8 cellular contexts compared by ENCODE assay signal in the genomic region with DNA sequence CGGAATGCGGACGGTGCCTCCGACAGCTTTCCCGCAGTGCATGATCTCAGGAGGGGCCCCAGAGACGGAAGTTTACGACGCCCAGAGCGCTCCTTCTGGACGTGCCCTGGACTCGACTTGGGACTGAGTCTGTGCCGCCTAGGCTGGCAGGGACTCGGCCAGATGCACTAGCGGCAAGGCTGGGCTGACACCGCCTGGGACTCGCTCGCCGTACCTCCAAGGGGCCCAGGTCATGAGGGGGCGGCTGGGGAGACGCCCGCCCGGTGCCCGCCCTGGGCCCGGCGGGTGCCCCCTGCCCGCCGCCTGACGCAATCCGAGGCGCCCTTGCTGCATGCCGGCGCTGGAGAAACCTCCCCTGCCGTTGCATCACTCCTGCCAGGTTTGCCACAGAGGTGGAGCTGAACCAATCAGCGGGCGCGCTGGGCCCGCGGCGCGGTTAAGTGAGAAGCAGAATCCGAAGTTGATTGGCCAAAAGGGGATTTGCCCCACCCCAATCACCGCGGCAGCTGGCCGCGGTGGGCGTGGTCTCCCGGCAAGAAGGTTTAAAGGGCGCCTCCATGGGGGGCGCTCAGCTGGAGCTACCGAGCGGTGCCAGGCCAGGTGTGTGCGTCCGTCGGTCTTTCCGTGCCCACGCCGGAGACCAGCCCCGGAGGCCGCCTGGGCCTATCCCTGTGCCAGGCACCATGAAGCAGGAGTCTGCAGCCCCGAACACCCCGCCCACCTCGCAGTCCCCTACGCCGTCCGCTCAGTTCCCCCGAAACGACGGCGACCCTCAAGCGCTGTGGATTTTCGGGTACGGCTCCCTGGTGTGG. TPM values are rescaled to one million over a fixed set of nuclear protein-coding genes. Genes with fewer than 3 reads are reported as not detected.
A peak's percentile ranks its signal among the peaks of the same experiment; 100 is the strongest.
DNase-seq lines count a peak whose midpoint lies in the region; ATAC-seq, FAIRE-seq and TF ChIP-seq lines count a peak whose summit lies in the region.

A gene with protein sequence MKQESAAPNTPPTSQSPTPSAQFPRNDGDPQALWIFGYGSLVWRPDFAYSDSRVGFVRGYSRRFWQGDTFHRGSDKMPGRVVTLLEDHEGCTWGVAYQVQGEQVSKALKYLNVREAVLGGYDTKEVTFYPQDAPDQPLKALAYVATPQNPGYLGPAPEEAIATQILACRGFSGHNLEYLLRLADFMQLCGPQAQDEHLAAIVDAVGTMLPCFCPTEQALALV (plus strand): TSS at position 571 of the 812 bp plus-strand sequence. CDS start 113 bp downstream, at position 684.

- H3K27me3 ChIP-seq in adrenal gland (no peaks in the 10 kb centered on the region), left ventricle myocardium inferior (ENCODE audit: low read depth) (no peaks in the 10 kb centered on the region), prostate gland (replicated peaks; ENCODE audit: insufficient read depth) (no peaks in the 10 kb centered on the region)

- intact Hi-C loops in adrenal gland (cut with DNase I) = no loop called here
- intact Hi-C loops in left ventricle myocardium inferior (cut with micrococcal nuclease) = no loop called here
- intact Hi-C loops in prostate gland (cut with DNase I) = loop anchor here (5.0 kb wide), 1 partner anchor 64 kb away; no protein-coding TSS in a partner anchor

- 0 to 3% (median 1%) methylated on average over 2 to 72 of the region's 72 CpGs for WGBS in adrenal gland, 4 donors
- WGBS in prostate gland = 2% methylated on average over 40 of the region's 72 CpGs
- under 1% methylated on average over 72 of the region's 72 CpGs for WGBS in urinary bladder

- TF ChIP-seq CTCF in adrenal gland (IDR thresholded peaks at IDR 0.05) (no peak), left ventricle myocardium inferior (IDR thresholded peaks at IDR 0.05; ENCODE audit: borderline replicate concordance) (no peak), prostate gland (IDR thresholded peaks at IDR 0.05) (peak in 1 of 4 experiments; percentile 18)

- no peaks in the 10 kb centered on the region for H3K36me3 ChIP-seq in adrenal gland (replicated peaks in 1 of 2)
- no peaks in the 10 kb centered on the region for H3K36me3 ChIP-seq in left ventricle myocardium inferior
- no peaks in the 10 kb centered on the region for H3K36me3 ChIP-seq in prostate gland
- no peaks in the 10 kb centered on the region for H3K36me3 ChIP-seq in urinary bladder (ENCODE audit: insufficient read depth)

- H3K4me1 ChIP-seq in adrenal gland (replicated peaks in 1 of 2) = peaks cover 6 to 14% of the 10 kb centered on the region in 2 donors
- H3K4me1 ChIP-seq in left ventricle myocardium inferior = peaks cover 62% of the 10 kb centered on the region
- H3K4me1 ChIP-seq in prostate gland (replicated peaks) = peaks cover 5% of the 10 kb centered on the region
- no peaks in the 10 kb centered on the region for H3K4me1 ChIP-seq in urinary bladder (ENCODE audit: insufficient read depth)

- FAIRE-seq in GM12891 (lab: Jason Lieb, UNC) = peak; percentile 98

- DNase-seq in GM12891 (ENCODE audit: insufficient read length, low spot score) (peak; percentile 100), NCI-H1417 treated with DMSO at 0.1 percent for 48 hours (lab: John Stamatoyannopoulos, UW) (peak; percentile 77), T follicular helper cell (ENCODE audit: low read depth) (peak; percentile 92), adrenal gland (peak; percentile 94 to 98 (median 97)), left ventricle myocardium inferior (peak; percentile 93), prostate gland (ENCODE audit: low spot score) (peak; percentile 96)

- H3K27ac ChIP-seq in adrenal gland (peak within 1 kb of the TSS in 3 of 5 donors; percentile 17 to 81 (median 51)), left ventricle myocardium inferior (replicated peaks) (peak within 1 kb of the TSS; percentile 77), prostate gland (peak within 1 kb of the TSS; percentile 52 to 60), urinary bladder (ENCODE audit: low read depth) (no peak within 1 kb of the TSS)

- H3K9me3 ChIP-seq in adrenal gland (replicated peaks in 1 of 3) (no peaks in the 10 kb centered on the region), left ventricle myocardium inferior (replicated peaks) (no peaks in the 10 kb centered on the region), prostate gland (no peaks in the 10 kb centered on the region)

- TF ChIP-seq POLR2A in GM12891 (IDR thresholded peaks at IDR 0.05; ENCODE audit: low read depth, low read length) = peak; percentile 61; the same call in 1 of the 2 replicates
- peak in 1 of 2 donors; percentile 60 for TF ChIP-seq POLR2A in adrenal gland (IDR thresholded peaks at IDR 0.05)
- peak; percentile 39 for TF ChIP-seq POLR2A in prostate gland (IDR thresholded peaks at IDR 0.05)

- ATAC-seq in HG02763 (IDR thresholded peaks at IDR 0.05; ENCODE audit: unreplicated experiment) = peak; percentile 95

- H3K4me3 ChIP-seq in adrenal gland = peak within 1 kb of the TSS in 3 of 4 donors; percentile 59 to 71 (median 67)
- peak within 1 kb of the TSS; percentile 71 for H3K4me3 ChIP-seq in left ventricle myocardium inferior
- H3K4me3 ChIP-seq in prostate gland = peak within 1 kb of the TSS; percentile 60 to 65
- H3K4me3 ChIP-seq in urinary bladder (ENCODE audit: low read depth, low read length) = peak within 1 kb of the TSS; percentile 42

TF ChIP-seq in GM12891, 5 proteins besides CTCF, POLR2A, EP300 and RAD21:
- TF ChIP-seq POU2F2 (IDR thresholded peaks at IDR 0.05; ENCODE audit: low read depth, low read length) (no peak), POLR2AphosphoS5 (IDR thresholded peaks at IDR 0.05; ENCODE audit: low read depth, low read length) (peak; percentile 51)

RNA-seq across cellular contexts. Expression of the gene that starts here (rescaled TPM):
- 5.5 TPM for polyA plus RNA-seq in GM12891 (2012; ENCODE audit: low read depth, missing spikeins)
- total RNA-seq in adrenal gland (1 to 10 TPM in 4 of 8 donors, under 1 TPM in 3, not detected in 1; 0.24 to 2.4 (median 1.1) TPM), left ventricle myocardium inferior (1.3 TPM), prostate gland (1 to 10 TPM in 1 of 2 donors, under 1 TPM in 1; 0.18 to 2.7 TPM), urinary bladder (0.42 TPM)
- polyA plus RNA-seq in adrenal gland (1 to 10 TPM in 2 of 3 donors, under 1 TPM in 1; 0.55 to 1.3 (median 1.3) TPM), urinary bladder (1.8 TPM)
